Comparison of ENCODE assay signal across 8 cellular contexts in genomic region chr6:39934060-39934757, GRCh38. TPM values are rescaled to one million over a fixed set of nuclear protein-coding genes. Genes with fewer than 3 reads are reported as not detected.
DNase-seq lines count a peak whose midpoint lies in the region; ATAC-seq and TF ChIP-seq lines count a peak whose summit lies in the region.

TSS of gene MOCS1 (minus strand) at chr6:39934462. CDS start at chr6:39934417, 45 bp downstream.

- H3K27ac ChIP-seq in adrenal gland (peak within 1 kb of the TSS in 4 of 5 donors; percentile 11 to 89 (median 72)), cardiac muscle cell (no peak within 1 kb of the TSS), thoracic aorta (peak within 1 kb of the TSS; percentile 86 to 87)

- peak; percentile 63 for ATAC-seq in thoracic aorta (ENCODE audit: insufficient number of reproducible peaks, low FRiP score, low read depth)

- peak within 1 kb of the TSS in 2 of 4 donors; percentile 74 to 78 for H3K4me3 ChIP-seq in adrenal gland
- peak within 1 kb of the TSS; percentile 63 for H3K4me3 ChIP-seq in cardiac muscle cell
- peak within 1 kb of the TSS; percentile 78 for H3K4me3 ChIP-seq in thoracic aorta

- intact Hi-C loops in adrenal gland (cut with DNase I), result loop anchor here in 1 of 2 donors (5.0 kb wide), 1 partner anchor 318 kb away; no protein-coding TSS in a partner anchor

- peaks cover 7 to 33% of the 10 kb centered on the region in 2 donors for H3K4me1 ChIP-seq in adrenal gland (replicated peaks in 1 of 2)
- H3K4me1 ChIP-seq in cardiac muscle cell (ENCODE audit: low read depth), result peaks cover 16% of the 10 kb centered on the region
- peaks cover 31 to 60% of the 10 kb centered on the region in 2 donors for H3K4me1 ChIP-seq in thoracic aorta (ENCODE audit: control insufficient read depth in 1 of 2, low read depth in 2 of 2)

- H3K36me3 ChIP-seq in adrenal gland (replicated peaks in 1 of 2) (no peaks in the 10 kb centered on the region), cardiac muscle cell (no peaks in the 10 kb centered on the region), thoracic aorta (no peaks in the 10 kb centered on the region)

- TF ChIP-seq CTCF in adrenal gland (IDR thresholded peaks at IDR 0.05) (no peak), cardiac muscle cell (IDR thresholded peaks at IDR 0.05; ENCODE audit: low read depth, low read length) (no peak), thoracic aorta (IDR thresholded peaks at IDR 0.05) (no peak)

- H3K9me3 ChIP-seq in adrenal gland (replicated peaks in 1 of 3), result no peaks in the 10 kb centered on the region
- no peaks in the 10 kb centered on the region for H3K9me3 ChIP-seq in cardiac muscle cell (ENCODE audit: low read depth)
- no peaks in the 10 kb centered on the region for H3K9me3 ChIP-seq in thoracic aorta

- peak; percentile 37 to 83 for TF ChIP-seq POLR2A in adrenal gland (IDR thresholded peaks at IDR 0.05)

- peak; percentile 22 for DNase-seq in NCI-H1092 treated with DMSO at 0.1 percent for 48 hours (lab: John Stamatoyannopoulos, UW)
- DNase-seq in NCI-H1092 (lab: John Stamatoyannopoulos, UW), result no peak
- peak; percentile 13 for DNase-seq in OCI-M2 (lab: John Stamatoyannopoulos, UW; ENCODE audit: unreplicated experiment)
- DNase-seq in adrenal gland, result peak; percentile 86 to 92 (median 90)
- peak; percentile 85 to 87 for DNase-seq in cardiac muscle cell (ENCODE audit: low read depth in 1 of 2, low spot score in 1 of 2)
- DNase-seq in nucleus accumbens (lab: John Stamatoyannopoulos, UW), result peak in 55 of 56 donors; percentile 32 to 92 (median 81)
- peak; percentile 53 for DNase-seq in thoracic aorta (ENCODE audit: low spot score)
- no peak for DNase-seq in amniotic stem cell (lab: John Stamatoyannopoulos, UW)

- 3 to 9% (median 4%) methylated on average over 10 to 50 of the region's 50 CpGs for WGBS in adrenal gland, 4 donors

- no peaks in the 10 kb centered on the region for H3K27me3 ChIP-seq in adrenal gland
- no peaks in the 10 kb centered on the region for H3K27me3 ChIP-seq in cardiac muscle cell
- no peaks in the 10 kb centered on the region for H3K27me3 ChIP-seq in thoracic aorta (replicated peaks; ENCODE audit: insufficient read depth)

RNA-seq across cellular contexts. Expression of gene MOCS1, which starts in this region (rescaled TPM):
- total RNA-seq in adrenal gland (10 to 100 TPM; 24.3 to 41.4 (median 28.1) TPM), cardiac muscle cell (18.9 and 21.5 TPM in 2 replicates), thoracic aorta (10 to 100 TPM; 29.1 to 44.9 TPM)
- polyA plus RNA-seq in adrenal gland (10 to 100 TPM; 10.2 to 22.7 (median 15.4) TPM), cardiac muscle cell (12.4 and 16.9 TPM in 2 replicates)

Comparison
In these comparisons a context has a peak if more than half of its experiments do, and no peak if none do; other contexts are left out.
1. DNase-seq: peak in NCI-H1092 treated with DMSO at 0.1 percent for 48 hours (single experiment), OCI-M2 (single experiment), adrenal gland (7 of 7), cardiac muscle cell (2 of 2), nucleus accumbens (55 of 56) and thoracic aorta (single experiment); none in NCI-H1092 (single experiment) and amniotic stem cell (single experiment).